In the genomic region with DNA sequence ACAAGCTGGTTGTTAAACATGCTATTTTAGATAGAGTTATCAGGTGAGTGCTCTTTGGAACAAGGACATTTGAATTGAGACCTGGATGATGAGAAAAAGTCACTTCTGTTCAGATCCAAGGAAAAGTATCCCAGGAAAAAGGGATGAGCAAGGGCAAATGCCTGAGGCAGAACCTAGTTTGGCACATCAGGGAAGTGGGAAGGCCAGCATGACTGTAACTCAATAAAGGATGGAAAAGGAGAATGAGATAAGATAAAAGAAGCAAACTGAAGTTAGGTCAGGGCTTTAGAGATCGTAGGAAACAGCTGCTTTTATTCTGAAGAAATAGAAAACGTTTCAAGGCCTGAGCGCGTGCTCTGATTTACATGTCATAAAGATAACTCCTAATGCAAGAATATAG, we compare ENCODE assay signal across 19 cellular contexts.
DNase-seq lines count a peak whose midpoint lies in the region.
"Had no signal": no experiment of that assay in that cellular context is flagged by ENCODE, and none has a peak within 500 bp of the region (broad histone marks: within the 10 kb centered on the region; RNA-seq: fewer than 3 reads in every experiment).

No MANE protein-coding gene starts in this region.

- WGBS in mesendoderm (ENCODE audit: extremely low coverage, insufficient coverage, low lambda C conversion rate) = no CpG with 5 or more reads among the region's 4 CpGs

- no peaks in the 10 kb centered on the region for H3K27me3 ChIP-seq in mesendoderm (ENCODE audit: insufficient read depth, low read length, poor library complexity)
- H3K27me3 ChIP-seq: BLaER1 had no signal

- DNase-seq in EH (ENCODE audit: low read depth) = peak; percentile 8
- peak; percentile 74 for DNase-seq in RPMI7951 (ENCODE audit: low read depth)
- peak; percentile 58 for DNase-seq in mesendoderm
- DNase-seq in NOMO-1 (lab: John Stamatoyannopoulos, UW; ENCODE audit: unreplicated experiment in 2 of 2) = no peak
- no peak for DNase-seq in 8988T
- DNase-seq in NAMALWA (ENCODE audit: low spot score) = no peak
- DNase-seq in NCI-H2196 (lab: John Stamatoyannopoulos, UW; ENCODE audit: unreplicated experiment) = no peak
- DNase-seq: Caco-2; CD4-positive, CD25-positive, alpha-beta regulatory T cell; CD8-positive, alpha-beta T cell; DMS153; DND-41; EL; GDM1; H7; HCEC 1CT had no signal

- H3K9ac ChIP-seq in mesendoderm (ENCODE audit: low read length) = no peak overlapping the region
- H3K9ac ChIP-seq: BLaER1 had no signal

- no peak overlapping the region for H3K27ac ChIP-seq in mesendoderm (ENCODE audit: low read depth, low read length)
- H3K27ac ChIP-seq: BLaER1, C4-2B had no signal

- no peak overlapping the region for H2BK5ac ChIP-seq in mesendoderm (ENCODE audit: low read length)

- no peak overlapping the region for H3K56ac ChIP-seq in mesendoderm (ENCODE audit: low read length)

- H3K4me3 ChIP-seq in mesendoderm (ENCODE audit: low read length) = no peak overlapping the region
- H3K4me3 ChIP-seq: BLaER1, GM12878 had no signal

- no peak overlapping the region for H2AK5ac ChIP-seq in mesendoderm (ENCODE audit: low read length)

- no peak overlapping the region for H3K23ac ChIP-seq in mesendoderm (ENCODE audit: low read length)

- H3K18ac ChIP-seq in mesendoderm (ENCODE audit: low read length) = no peak overlapping the region

- no peak overlapping the region for H4K5ac ChIP-seq in mesendoderm (ENCODE audit: low read length)

- H2BK15ac ChIP-seq in mesendoderm (replicated peaks; ENCODE audit: low read depth) = no peak overlapping the region

- H3K79me2 ChIP-seq in mesendoderm (ENCODE audit: control insufficient read depth, insufficient read depth, low read length) = no peaks in the 10 kb centered on the region

- H3K36me3 ChIP-seq in mesendoderm (ENCODE audit: control insufficient read depth, insufficient read depth, low read length) = no peaks in the 10 kb centered on the region
- H3K36me3 ChIP-seq: BLaER1 had no signal

- H3K4me1 ChIP-seq in mesendoderm (ENCODE audit: control insufficient read depth, low read depth, low read length) = no peaks in the 10 kb centered on the region
- H3K4me1 ChIP-seq: BLaER1, Caco-2 had no signal

- no peak overlapping the region for H3K4me2 ChIP-seq in mesendoderm (ENCODE audit: low read length)
- H3K4me2 ChIP-seq: BLaER1 had no signal

- no peak overlapping the region for H4K8ac ChIP-seq in mesendoderm (ENCODE audit: low read depth, low read length)

- H2BK120ac ChIP-seq in mesendoderm (ENCODE audit: low read depth, low read length) = no peak overlapping the region

- no peak overlapping the region for H3K4ac ChIP-seq in mesendoderm (ENCODE audit: low read depth, low read length)

- no peaks in the 10 kb centered on the region for H3K79me1 ChIP-seq in mesendoderm (ENCODE audit: low read length)

Comparison
In these comparisons a context has a peak if more than half of its experiments do, and no peak if none do; other contexts are left out.
1. DNase-seq: peak in EH (single experiment), RPMI7951 (single experiment) and mesendoderm (single experiment); none in NOMO-1 (0 of 2), 8988T (single experiment), NAMALWA (single experiment) and NCI-H2196 (single experiment).